ENCODE assay signal across 12 cellular contexts in genomic region chr1:111600886-111601386, GRCh38. TPM values are rescaled to one million over a fixed set of nuclear protein-coding genes. Genes with fewer than 3 reads are reported as not detected.
DNase-seq lines count a peak whose midpoint lies in the region; ATAC-seq, FAIRE-seq and TF ChIP-seq lines count a peak whose summit lies in the region.
"Had no signal": no experiment of that assay in that cellular context is flagged by ENCODE, and none has a peak within 500 bp of the region (broad histone marks: within the 10 kb centered on the region; RNA-seq: fewer than 3 reads in every experiment).

No MANE protein-coding gene starts in this region.

- no peak overlapping the region for H2AFZ ChIP-seq in GM23248
- H2AFZ ChIP-seq: hepatocyte had no signal

- H3K9ac ChIP-seq in GM23248, result no peak overlapping the region

- peak overlapping the region in 6 of 7 donors; percentile 0 to 84 (median 56) for H3K4me3 Mint-ChIP-seq in CD8-positive, alpha-beta memory T cell
- H3K4me3 Mint-ChIP-seq in activated CD8-positive, alpha-beta T cell treated with anti-CD3 and anti-CD28 coated beads, Interleukin-2, amount 10 ng/mL, durations not matched to agents 7 days and 5 days, result no peak overlapping the region

- no peak overlapping the region for H3K4me2 ChIP-seq in GM23248 (ENCODE audit: unreplicated experiment)
- H3K4me2 ChIP-seq: hepatocyte had no signal

- peak; percentile 15 for TF ChIP-seq POLR2A in GM19193 (IDR thresholded peaks at IDR 0.05; ENCODE audit: extremely low read depth, insufficient read depth, insufficient read length)

- in situ Hi-C loops in GM23248 (cut with MboI), result no loop called here

- no peaks in the 10 kb centered on the region for H3K9me2 ChIP-seq in GM23248 (ENCODE audit: insufficient read depth)

- H3K4me3 ChIP-seq in CD8-positive, alpha-beta memory T cell (ENCODE audit: low read length), result no peak overlapping the region
- no peak overlapping the region for H3K4me3 ChIP-seq in mucosa of descending colon
- H3K4me3 ChIP-seq in GM23248, result no peak overlapping the region
- H3K4me3 ChIP-seq: hepatocyte, psoas muscle had no signal

- H3K27ac ChIP-seq in CD8-positive, alpha-beta memory T cell (ENCODE audit: low read depth, low read length), result no peak overlapping the region
- no peak overlapping the region for H3K27ac ChIP-seq in GM23248
- H3K27ac ChIP-seq: hepatocyte, psoas muscle had no signal

- CTCF ChIA-PET in CD8-positive, alpha-beta memory T cell (lab: Charles Lee), result interaction anchor here (1.0 to 3.4 kb wide), 3 partner anchors 15 to 93 kb away, joined by 3 to 17 read pairs (median 3); no protein-coding TSS in a partner anchor
- CTCF ChIA-PET in activated CD8-positive, alpha-beta T cell treated with anti-CD3 and anti-CD28 coated beads, Interleukin-2, amount 10 ng/mL, durations not matched to agents 7 days and 5 days (lab: Charles Lee), result interaction anchor here (0.9 to 7.0 kb wide), 10 partner anchors 9 to 93 kb away, joined by 3 to 55 read pairs (median 6); no protein-coding TSS in a partner anchor

- no peaks in the 10 kb centered on the region for H3K9me3 ChIP-seq in CD8-positive, alpha-beta memory T cell (ENCODE audit: low read length)
- H3K9me3 ChIP-seq in mucosa of descending colon, result no peaks in the 10 kb centered on the region
- no peaks in the 10 kb centered on the region for H3K9me3 ChIP-seq in GM23248 (ENCODE audit: low read depth)
- H3K9me3 ChIP-seq: psoas muscle had no signal

- H3K27me3 ChIP-seq in CD8-positive, alpha-beta memory T cell (ENCODE audit: insufficient read depth, low read length, poor library complexity, severe bottlenecking), result no peaks in the 10 kb centered on the region
- no peaks in the 10 kb centered on the region for H3K27me3 ChIP-seq in GM23248 (replicated peaks; ENCODE audit: insufficient read depth)
- H3K27me3 ChIP-seq: hepatocyte had no signal

- WGBS in GM23248 (ENCODE audit: low coverage in 1 of 2, low lambda C conversion rate in 2 of 2, missing lambda C conversion rate in 2 of 2), 2 experiments, result 72 to 78% methylated on average over 6 of the region's 6 CpGs

- H3K9me3 Mint-ChIP-seq in CD8-positive, alpha-beta memory T cell, result no peaks in the 10 kb centered on the region
- H3K9me3 Mint-ChIP-seq in activated CD8-positive, alpha-beta T cell treated with anti-CD3 and anti-CD28 coated beads, Interleukin-2, amount 10 ng/mL, durations not matched to agents 7 days and 5 days (ENCODE audit: insufficient read depth), result peaks cover 6% of the 10 kb centered on the region

- H4K20me1 ChIP-seq in GM23248 (ENCODE audit: insufficient read depth), result no peaks in the 10 kb centered on the region

- no peaks in the 10 kb centered on the region for H3K79me2 ChIP-seq in GM23248 (ENCODE audit: insufficient read depth)
- H3K79me2 ChIP-seq: hepatocyte had no signal

- POLR2A ChIA-PET in CD8-positive, alpha-beta memory T cell (lab: Charles Lee), result interaction anchor here (0.6 to 1.6 kb wide), 3 partner anchors 8 to 93 kb away, joined by 3 read pairs; no protein-coding TSS in a partner anchor
- POLR2A ChIA-PET in activated CD8-positive, alpha-beta T cell treated with anti-CD3 and anti-CD28 coated beads, Interleukin-2, amount 10 ng/mL, durations not matched to agents 7 days and 5 days (lab: Charles Lee), result interaction anchor here (0.6 to 9.9 kb wide), 6 partner anchors 7 to 94 kb away, joined by 3 to 250 read pairs (median 6); partner anchors contain the start of gene RAP1A

- no peak for FAIRE-seq in HTR-8/SVneo (lab: Jason Lieb, UNC)

- ATAC-seq in HG02981 (IDR thresholded peaks at IDR 0.05; ENCODE audit: unreplicated experiment), result peak; percentile 52
- ATAC-seq in activated CD8-positive, alpha-beta T cell treated with anti-CD3 and anti-CD28 coated beads, Interleukin-2, amount 10 ng/mL, durations not matched to agents 7 days and 5 days, result no peak
- no peak for ATAC-seq in mucosa of descending colon
- ATAC-seq: psoas muscle had no signal

- no peaks in the 10 kb centered on the region for H3K36me3 ChIP-seq in CD8-positive, alpha-beta memory T cell (ENCODE audit: insufficient read depth, low read length)
- no peaks in the 10 kb centered on the region for H3K36me3 ChIP-seq in mucosa of descending colon (ENCODE audit: low read depth)
- H3K36me3 ChIP-seq in GM23248 (ENCODE audit: low read depth), result no peaks in the 10 kb centered on the region

- peak overlapping the region in 7 of 8 donors; percentile 5 to 84 (median 75) for H3K27ac Mint-ChIP-seq in CD8-positive, alpha-beta memory T cell
- peak overlapping the region; percentile 85 for H3K27ac Mint-ChIP-seq in activated CD8-positive, alpha-beta T cell treated with anti-CD3 and anti-CD28 coated beads, Interleukin-2, amount 10 ng/mL, durations not matched to agents 7 days and 5 days

- intact Hi-C loops in mucosa of descending colon (cut with DNase I, micrococcal nuclease), result no loop called here

- H3F3A ChIP-seq in GM23248 (ENCODE audit: insufficient read depth), result peaks cover 29% of the 10 kb centered on the region

- TF ChIP-seq CTCF in mucosa of descending colon (IDR thresholded peaks at IDR 0.05), result no peak

- no peaks in the 10 kb centered on the region for H3K27me3 Mint-ChIP-seq in CD8-positive, alpha-beta memory T cell
- H3K27me3 Mint-ChIP-seq in activated CD8-positive, alpha-beta T cell treated with anti-CD3 and anti-CD28 coated beads, Interleukin-2, amount 10 ng/mL, durations not matched to agents 7 days and 5 days (ENCODE audit: low read depth), result no peaks in the 10 kb centered on the region

- no peak for DNase-seq in CD8-positive, alpha-beta memory T cell
- no peak for DNase-seq in activated CD8-positive, alpha-beta T cell treated with anti-CD3 and anti-CD28 coated beads, Interleukin-2, amount 10 ng/mL, durations not matched to agents 7 days and 5 days
- no peak for DNase-seq in activated effector memory CD4-positive, alpha-beta T cell treated with Interleukin-2 at 50 U/mL for 16 hours
- no peak for DNase-seq in mucosa of descending colon
- no peak for DNase-seq in HTR-8/SVneo (ENCODE audit: insufficient read length, low spot score)
- no peak for DNase-seq in GM23248
- DNase-seq: activated gamma-delta T cell treated with Interleukin-2 at 50 U/mL for 16 hours, Calu3, psoas muscle had no signal

- H3K4me1 ChIP-seq in CD8-positive, alpha-beta memory T cell (ENCODE audit: insufficient read depth, low read length), result peaks cover 94% of the 10 kb centered on the region
- H3K4me1 ChIP-seq in mucosa of descending colon (ENCODE audit: low read depth), result no peaks in the 10 kb centered on the region
- H3K4me1 ChIP-seq in GM23248 (ENCODE audit: insufficient read depth), result peaks cover 19% of the 10 kb centered on the region

- peaks cover 96 to 100% (median 97%) of the 10 kb centered on the region in 3 donors for H3K4me1 Mint-ChIP-seq in CD8-positive, alpha-beta memory T cell
- H3K4me1 Mint-ChIP-seq in activated CD8-positive, alpha-beta T cell treated with anti-CD3 and anti-CD28 coated beads, Interleukin-2, amount 10 ng/mL, durations not matched to agents 7 days and 5 days (ENCODE audit: low read depth), result peaks cover 97% of the 10 kb centered on the region

- peaks cover 0 to 3% (median 2%) of the 10 kb centered on the region in 3 donors for H3K36me3 Mint-ChIP-seq in CD8-positive, alpha-beta memory T cell
- H3K36me3 Mint-ChIP-seq in activated CD8-positive, alpha-beta T cell treated with anti-CD3 and anti-CD28 coated beads, Interleukin-2, amount 10 ng/mL, durations not matched to agents 7 days and 5 days (ENCODE audit: low read depth), result peaks cover 12% of the 10 kb centered on the region

RNA-seq across cellular contexts. Expression of gene RAP1A, which starts 18.7 kb away (rescaled TPM):
- total RNA-seq in CD8-positive, alpha-beta memory T cell, result 100 to 1,000 TPM; 252 to 256 TPM
- polyA plus RNA-seq in CD8-positive, alpha-beta memory T cell, result 60.8 TPM
- 100 to 1,000 TPM; 132 to 133 TPM for total RNA-seq in activated CD8-positive, alpha-beta T cell treated with anti-CD3 and anti-CD28 coated beads, Interleukin-2, amount 10 ng/mL, durations not matched to agents 7 days and 5 days
- 100 to 1,000 TPM in 1 of 3 donors, 10 to 100 TPM in 2; 84.4 to 272 (median 95.4) TPM for total RNA-seq in mucosa of descending colon
- total RNA-seq in GM23248 (2014; rRNA removed; shearing (Covaris generic)), result 29.5 and 37.6 TPM in 2 replicates
- 40.0 and 43.1 TPM in 2 replicates for polyA plus RNA-seq in GM23248 (2016; fragmentation: Nextera tagmentation; extraction: Ambion mirVana)
